In genomic region chr12:124147579-124147978, GRCh38 we compare ENCODE assay signal across 13 cellular contexts.
A peak's percentile ranks its signal among the peaks of the same experiment; 100 is the strongest.
DNase-seq lines count a peak whose midpoint lies in the region; ATAC-seq and TF ChIP-seq lines count a peak whose summit lies in the region.
"Had no signal": no experiment of that assay in that cellular context is flagged by ENCODE, and none has a peak within 500 bp of the region (broad histone marks: within the 10 kb centered on the region; RNA-seq: fewer than 3 reads in every experiment).

No MANE protein-coding gene starts in this region.

- H3K36me3 ChIP-seq in A673 (ENCODE audit: insufficient read depth, low read length, poor library complexity, severe bottlenecking), result no peaks in the 10 kb centered on the region

- no peak for TF ChIP-seq CTCF in A673 (conservative IDR thresholded peaks at IDR 0.05; ENCODE audit: low read depth, low read length)

- H3K27me3 ChIP-seq in A673 (replicated peaks; ENCODE audit: insufficient read depth, low read depth, low read length, poor library complexity), result no peaks in the 10 kb centered on the region

- peaks cover 8% of the 10 kb centered on the region for H3K4me1 ChIP-seq in A673 (ENCODE audit: insufficient read depth, low read length, poor library complexity, severe bottlenecking)

- BruUV-seq in A673 (replicated peaks; lab: Mats Ljungman, UMichigan), result no TSS peak

- CTCF ChIA-PET in A673 (lab: Charles Lee), result no interaction called here

- ATAC-seq in GM18873 (IDR thresholded peaks at IDR 0.05; ENCODE audit: low FRiP score, unreplicated experiment) (peak; percentile 58), HG02852 (IDR thresholded peaks at IDR 0.05; ENCODE audit: unreplicated experiment) (peak; percentile 69), left ventricle myocardium superior (no peak)
- ATAC-seq: sciatic nerve had no signal

- DNase-seq in A673 (ENCODE audit: low spot score) (peak; percentile 20), NCI-H1436 (lab: John Stamatoyannopoulos, UW) (peak; percentile 62), NCI-H128 (lab: John Stamatoyannopoulos, UW; ENCODE audit: unreplicated experiment) (no peak), HuH-7.5 (ENCODE audit: low spot score) (no peak), left ventricle myocardium superior (no peak)
- no peak for DNase-seq in activated T-cell treated with anti-CD3 and anti-CD28 coated beads, Interleukin-2, amount 50 U/mL, for 1 hour
- DNase-seq: activated T-cell treated with anti-CD3 and anti-CD28 coated beads, Interleukin-2, amount 50 U/mL, for 24 hours; anterior cingulate cortex; foreskin melanocyte; naive B cell had no signal

- intact Hi-C loops in A673 (cut with micrococcal nuclease; ENCODE audit: unreplicated experiment), result no loop called here
- intact Hi-C loops in left ventricle myocardium superior (cut with micrococcal nuclease), result no loop called here

- H3K4me3 ChIP-seq in A673 (ENCODE audit: low read depth, low read length, poor library complexity, severe bottlenecking), result no peak overlapping the region

- POLR2A ChIA-PET in A673 (lab: Charles Lee; ENCODE audit: low non-redundant PET), result no interaction called here

- no peaks in the 10 kb centered on the region for H3K9me3 ChIP-seq in A673 (ENCODE audit: low read depth, low read length, poor library complexity, severe bottlenecking)

- H3K27ac ChIP-seq in A673 (ENCODE audit: low read depth, low read length, poor library complexity, severe bottlenecking), result no peak overlapping the region

Comparison
In these comparisons a context has a peak if more than half of its experiments do, and no peak if none do; other contexts are left out.
1. DNase-seq: peak in A673 (single experiment) and NCI-H1436 (single experiment); none in NCI-H128 (single experiment), HuH-7.5 (single experiment), left ventricle myocardium superior (single experiment) and activated T-cell treated with anti-CD3 and anti-CD28 coated beads, Interleukin-2, amount 50 U/mL, for 1 hour (single experiment).